Comparison of ENCODE assay signal across 3 cellular contexts in the genomic region with DNA sequence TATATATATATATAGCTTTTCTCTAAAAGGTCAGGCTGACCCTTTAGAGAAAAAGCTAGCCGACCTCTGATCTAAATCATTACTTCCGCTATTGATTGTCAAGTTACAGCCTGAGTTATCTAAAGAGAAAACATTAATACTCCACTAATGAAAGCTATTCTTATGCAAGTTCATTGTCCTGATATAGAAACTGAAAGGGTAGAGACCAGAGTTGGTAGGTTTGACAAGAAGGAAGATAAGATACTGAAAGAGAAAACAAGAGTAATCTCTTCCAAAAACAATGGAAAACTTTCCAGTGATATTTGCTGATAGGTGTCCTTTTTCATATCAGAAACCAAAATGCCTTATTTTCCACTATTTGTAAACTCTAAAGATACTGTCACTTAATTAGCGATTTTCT.
TF ChIP-seq lines count a peak whose summit lies in the region.

No MANE protein-coding gene starts in this region.

TF ChIP-seq in liver, 16 proteins besides CTCF, POLR2A, EP300 and RAD21 (continued from another document):
- TF ChIP-seq, protein P1, sequence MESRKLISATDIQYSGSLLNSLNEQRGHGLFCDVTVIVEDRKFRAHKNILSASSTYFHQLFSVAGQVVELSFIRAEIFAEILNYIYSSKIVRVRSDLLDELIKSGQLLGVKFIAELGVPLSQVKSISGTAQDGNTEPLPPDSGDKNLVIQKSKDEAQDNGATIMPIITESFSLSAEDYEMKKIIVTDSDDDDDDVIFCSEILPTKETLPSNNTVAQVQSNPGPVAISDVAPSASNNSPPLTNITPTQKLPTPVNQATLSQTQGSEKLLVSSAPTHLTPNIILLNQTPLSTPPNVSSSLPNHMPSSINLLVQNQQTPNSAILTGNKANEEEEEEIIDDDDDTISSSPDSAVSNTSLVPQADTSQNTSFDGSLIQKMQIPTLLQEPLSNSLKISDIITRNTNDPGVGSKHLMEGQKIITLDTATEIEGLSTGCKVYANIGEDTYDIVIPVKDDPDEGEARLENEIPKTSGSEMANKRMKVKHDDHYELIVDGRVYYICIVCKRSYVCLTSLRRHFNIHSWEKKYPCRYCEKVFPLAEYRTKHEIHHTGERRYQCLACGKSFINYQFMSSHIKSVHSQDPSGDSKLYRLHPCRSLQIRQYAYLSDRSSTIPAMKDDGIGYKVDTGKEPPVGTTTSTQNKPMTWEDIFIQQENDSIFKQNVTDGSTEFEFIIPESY (IDR thresholded peaks at IDR 0.05) = no peak

TF ChIP-seq in HepG2, 621 proteins besides CTCF, POLR2A, EP300 and RAD21 (continued from another document and continues in another):
- TF ChIP-seq, protein P2, sequence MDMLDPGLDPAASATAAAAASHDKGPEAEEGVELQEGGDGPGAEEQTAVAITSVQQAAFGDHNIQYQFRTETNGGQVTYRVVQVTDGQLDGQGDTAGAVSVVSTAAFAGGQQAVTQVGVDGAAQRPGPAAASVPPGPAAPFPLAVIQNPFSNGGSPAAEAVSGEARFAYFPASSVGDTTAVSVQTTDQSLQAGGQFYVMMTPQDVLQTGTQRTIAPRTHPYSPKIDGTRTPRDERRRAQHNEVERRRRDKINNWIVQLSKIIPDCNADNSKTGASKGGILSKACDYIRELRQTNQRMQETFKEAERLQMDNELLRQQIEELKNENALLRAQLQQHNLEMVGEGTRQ (IDR thresholded peaks at IDR 0.05; ENCODE audit: low read depth, low read length) = no peak
- TF ChIP-seq, protein P2 (CRISPR knock-in tag; IDR thresholded peaks at IDR 0.05; ENCODE audit: borderline replicate concordance) = no peak
- TF ChIP-seq, protein P3, sequence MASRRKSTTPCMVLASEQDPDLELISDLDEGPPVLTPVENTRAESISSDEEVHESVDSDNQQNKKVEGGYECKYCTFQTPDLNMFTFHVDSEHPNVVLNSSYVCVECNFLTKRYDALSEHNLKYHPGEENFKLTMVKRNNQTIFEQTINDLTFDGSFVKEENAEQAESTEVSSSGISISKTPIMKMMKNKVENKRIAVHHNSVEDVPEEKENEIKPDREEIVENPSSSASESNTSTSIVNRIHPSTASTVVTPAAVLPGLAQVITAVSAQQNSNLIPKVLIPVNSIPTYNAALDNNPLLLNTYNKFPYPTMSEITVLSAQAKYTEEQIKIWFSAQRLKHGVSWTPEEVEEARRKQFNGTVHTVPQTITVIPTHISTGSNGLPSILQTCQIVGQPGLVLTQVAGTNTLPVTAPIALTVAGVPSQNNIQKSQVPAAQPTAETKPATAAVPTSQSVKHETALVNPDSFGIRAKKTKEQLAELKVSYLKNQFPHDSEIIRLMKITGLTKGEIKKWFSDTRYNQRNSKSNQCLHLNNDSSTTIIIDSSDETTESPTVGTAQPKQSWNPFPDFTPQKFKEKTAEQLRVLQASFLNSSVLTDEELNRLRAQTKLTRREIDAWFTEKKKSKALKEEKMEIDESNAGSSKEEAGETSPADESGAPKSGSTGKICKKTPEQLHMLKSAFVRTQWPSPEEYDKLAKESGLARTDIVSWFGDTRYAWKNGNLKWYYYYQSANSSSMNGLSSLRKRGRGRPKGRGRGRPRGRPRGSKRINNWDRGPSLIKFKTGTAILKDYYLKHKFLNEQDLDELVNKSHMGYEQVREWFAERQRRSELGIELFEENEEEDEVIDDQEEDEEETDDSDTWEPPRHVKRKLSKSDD (CRISPR knock-in tag; IDR thresholded peaks at IDR 0.05; ENCODE audit: low read depth) = no peak
- TF ChIP-seq, protein P4, sequence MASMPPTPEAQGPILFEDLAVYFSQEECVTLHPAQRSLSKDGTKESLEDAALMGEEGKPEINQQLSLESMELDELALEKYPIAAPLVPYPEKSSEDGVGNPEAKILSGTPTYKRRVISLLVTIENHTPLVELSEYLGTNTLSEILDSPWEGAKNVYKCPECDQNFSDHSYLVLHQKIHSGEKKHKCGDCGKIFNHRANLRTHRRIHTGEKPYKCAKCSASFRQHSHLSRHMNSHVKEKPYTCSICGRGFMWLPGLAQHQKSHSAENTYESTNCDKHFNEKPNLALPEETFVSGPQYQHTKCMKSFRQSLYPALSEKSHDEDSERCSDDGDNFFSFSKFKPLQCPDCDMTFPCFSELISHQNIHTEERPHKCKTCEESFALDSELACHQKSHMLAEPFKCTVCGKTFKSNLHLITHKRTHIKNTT (CRISPR knock-in tag; IDR thresholded peaks at IDR 0.05) = no peak
- TF ChIP-seq TCF7 (IDR thresholded peaks at IDR 0.05; ENCODE audit: low read depth) (no peak), RARG (CRISPR knock-in tag; IDR thresholded peaks at IDR 0.05; ENCODE audit: low read depth) (no peak), ZNF724P (CRISPR knock-in tag; IDR thresholded peaks at IDR 0.05; ENCODE audit: borderline replicate concordance) (no peak), ZNF660 (CRISPR knock-in tag; IDR thresholded peaks at IDR 0.05; ENCODE audit: borderline replicate concordance, low read depth) (no peak), SRSF9 (IDR thresholded peaks at IDR 0.05; ENCODE audit: borderline replicate concordance, insufficient read depth, low read depth, low read length, poor library complexity, severe bottlenecking) (no peak), ZNF567 (CRISPR knock-in tag; IDR thresholded peaks at IDR 0.05; ENCODE audit: borderline replicate concordance) (no peak), DNMT3B (CRISPR knock-in tag; conservative IDR thresholded peaks at IDR 0.05) (no peak), FOSL1 (CRISPR knock-in tag; IDR thresholded peaks at IDR 0.05; ENCODE audit: borderline replicate concordance) (no peak)
- TF ChIP-seq, protein P5, sequence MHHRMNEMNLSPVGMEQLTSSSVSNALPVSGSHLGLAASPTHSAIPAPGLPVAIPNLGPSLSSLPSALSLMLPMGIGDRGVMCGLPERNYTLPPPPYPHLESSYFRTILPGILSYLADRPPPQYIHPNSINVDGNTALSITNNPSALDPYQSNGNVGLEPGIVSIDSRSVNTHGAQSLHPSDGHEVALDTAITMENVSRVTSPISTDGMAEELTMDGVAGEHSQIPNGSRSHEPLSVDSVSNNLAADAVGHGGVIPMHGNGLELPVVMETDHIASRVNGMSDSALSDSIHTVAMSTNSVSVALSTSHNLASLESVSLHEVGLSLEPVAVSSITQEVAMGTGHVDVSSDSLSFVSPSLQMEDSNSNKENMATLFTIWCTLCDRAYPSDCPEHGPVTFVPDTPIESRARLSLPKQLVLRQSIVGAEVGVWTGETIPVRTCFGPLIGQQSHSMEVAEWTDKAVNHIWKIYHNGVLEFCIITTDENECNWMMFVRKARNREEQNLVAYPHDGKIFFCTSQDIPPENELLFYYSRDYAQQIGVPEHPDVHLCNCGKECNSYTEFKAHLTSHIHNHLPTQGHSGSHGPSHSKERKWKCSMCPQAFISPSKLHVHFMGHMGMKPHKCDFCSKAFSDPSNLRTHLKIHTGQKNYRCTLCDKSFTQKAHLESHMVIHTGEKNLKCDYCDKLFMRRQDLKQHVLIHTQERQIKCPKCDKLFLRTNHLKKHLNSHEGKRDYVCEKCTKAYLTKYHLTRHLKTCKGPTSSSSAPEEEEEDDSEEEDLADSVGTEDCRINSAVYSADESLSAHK (CRISPR knock-in tag; IDR thresholded peaks at IDR 0.05; ENCODE audit: borderline replicate concordance) = no peak
- TF ChIP-seq, protein P6, sequence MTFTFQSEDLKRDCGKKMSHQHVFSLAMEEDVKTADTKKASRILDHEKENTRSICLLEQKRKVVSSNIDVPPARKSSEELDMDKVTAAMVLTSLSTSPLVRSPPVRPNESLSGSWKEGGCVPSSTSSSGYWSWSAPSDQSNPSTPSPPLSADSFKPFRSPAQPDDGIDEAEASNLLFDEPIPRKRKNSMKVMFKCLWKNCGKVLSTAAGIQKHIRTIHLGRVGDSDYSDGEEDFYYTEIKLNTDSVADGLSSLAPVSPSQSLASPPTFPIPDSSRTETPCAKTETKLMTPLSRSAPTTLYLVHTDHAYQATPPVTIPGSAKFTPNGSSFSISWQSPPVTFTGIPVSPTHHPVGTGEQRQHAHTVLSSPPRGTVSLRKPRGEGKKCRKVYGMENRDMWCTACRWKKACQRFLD (CRISPR knock-in tag; IDR thresholded peaks at IDR 0.05; ENCODE audit: borderline replicate concordance) = no peak

TF ChIP-seq in HEK293T, 16 proteins besides CTCF, POLR2A, EP300 and RAD21 (continued from another document):
- TF ChIP-seq, protein P7, sequence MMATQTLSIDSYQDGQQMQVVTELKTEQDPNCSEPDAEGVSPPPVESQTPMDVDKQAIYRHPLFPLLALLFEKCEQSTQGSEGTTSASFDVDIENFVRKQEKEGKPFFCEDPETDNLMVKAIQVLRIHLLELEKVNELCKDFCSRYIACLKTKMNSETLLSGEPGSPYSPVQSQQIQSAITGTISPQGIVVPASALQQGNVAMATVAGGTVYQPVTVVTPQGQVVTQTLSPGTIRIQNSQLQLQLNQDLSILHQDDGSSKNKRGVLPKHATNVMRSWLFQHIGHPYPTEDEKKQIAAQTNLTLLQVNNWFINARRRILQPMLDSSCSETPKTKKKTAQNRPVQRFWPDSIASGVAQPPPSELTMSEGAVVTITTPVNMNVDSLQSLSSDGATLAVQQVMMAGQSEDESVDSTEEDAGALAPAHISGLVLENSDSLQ (IDR thresholded peaks at IDR 0.05) = no peak
- TF ChIP-seq CTBP1 (IDR thresholded peaks at IDR 0.05; ENCODE audit: borderline replicate concordance) = no peak
- no peak for TF ChIP-seq TARDBP (IDR thresholded peaks at IDR 0.05)
- TF ChIP-seq FOXK2 (IDR thresholded peaks at IDR 0.05) = no peak
- no peak for TF ChIP-seq ELF4 (IDR thresholded peaks at IDR 0.05)
- no peak for TF ChIP-seq HDGF (IDR thresholded peaks at IDR 0.05; ENCODE audit: borderline replicate concordance)
- TF ChIP-seq LEF1 (IDR thresholded peaks at IDR 0.05; ENCODE audit: borderline replicate concordance) = no peak
- no peak for TF ChIP-seq FOXM1 (IDR thresholded peaks at IDR 0.05; ENCODE audit: borderline replicate concordance)
- TF ChIP-seq ZNF384 (IDR thresholded peaks at IDR 0.05) = no peak
- TF ChIP-seq SUZ12 (IDR thresholded peaks at IDR 0.05) = no peak
